Comparison of ENCODE assay signal across 1 cellular context in the genomic region with DNA sequence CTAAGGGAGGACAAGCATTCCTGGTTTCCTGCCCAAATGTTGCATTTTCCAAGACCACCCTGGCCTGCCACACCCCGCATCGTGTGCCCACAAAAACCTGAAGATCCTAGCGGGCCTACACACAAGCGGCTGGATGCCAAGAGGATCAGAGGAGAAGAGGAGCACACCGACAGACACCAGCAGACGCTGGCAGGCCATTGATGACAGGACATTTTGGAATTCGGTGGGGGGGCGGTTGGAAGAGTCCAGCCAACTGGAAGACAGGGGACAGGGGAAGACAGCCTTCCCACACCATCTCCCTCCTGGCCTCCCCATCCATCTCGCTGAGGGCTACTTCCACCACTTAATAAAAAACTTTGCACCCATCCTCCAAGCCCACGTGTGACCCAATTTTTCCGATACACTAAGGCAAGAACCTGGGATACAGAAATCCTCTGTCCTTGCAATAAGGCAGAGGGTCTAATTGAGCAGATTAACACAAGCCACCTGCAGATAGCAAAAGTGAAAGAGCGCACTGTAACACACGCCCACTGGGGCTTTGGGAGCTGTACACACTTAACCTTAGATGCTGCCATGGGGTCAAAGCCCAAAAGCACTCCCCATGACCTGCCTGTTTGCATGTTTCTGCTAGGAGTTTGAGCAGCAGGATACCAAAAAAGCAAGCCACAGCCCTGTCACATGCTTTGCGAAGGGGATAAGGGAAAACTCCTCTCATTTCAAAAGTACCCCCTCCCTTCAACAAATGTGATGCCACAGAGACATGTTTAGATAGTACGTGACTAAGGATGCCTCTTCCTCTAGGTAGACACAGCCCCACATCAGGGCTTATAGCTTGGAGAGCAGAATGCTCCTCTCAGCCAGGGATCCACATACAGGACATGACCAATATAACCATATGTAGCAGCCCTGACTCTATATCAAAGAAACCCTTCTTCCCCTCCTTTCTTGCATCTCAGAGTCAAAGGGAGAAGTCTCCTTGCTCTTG.
A peak's percentile ranks its signal among the peaks of the same experiment; 100 is the strongest.
TF ChIP-seq lines count a peak whose summit lies in the region.

No MANE protein-coding gene starts in this region.

TF ChIP-seq in GM12878, 131 proteins besides CTCF, POLR2A, EP300 and RAD21 (continued from another document):
- TF ChIP-seq, protein P1, sequence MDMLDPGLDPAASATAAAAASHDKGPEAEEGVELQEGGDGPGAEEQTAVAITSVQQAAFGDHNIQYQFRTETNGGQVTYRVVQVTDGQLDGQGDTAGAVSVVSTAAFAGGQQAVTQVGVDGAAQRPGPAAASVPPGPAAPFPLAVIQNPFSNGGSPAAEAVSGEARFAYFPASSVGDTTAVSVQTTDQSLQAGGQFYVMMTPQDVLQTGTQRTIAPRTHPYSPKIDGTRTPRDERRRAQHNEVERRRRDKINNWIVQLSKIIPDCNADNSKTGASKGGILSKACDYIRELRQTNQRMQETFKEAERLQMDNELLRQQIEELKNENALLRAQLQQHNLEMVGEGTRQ (IDR thresholded peaks at IDR 0.05; ENCODE audit: borderline replicate concordance, low read depth, low read length): no peak
- no peak for TF ChIP-seq SUPT20H (IDR thresholded peaks at IDR 0.05; ENCODE audit: borderline replicate concordance, control insufficient read depth, low read depth, low read length)
- TF ChIP-seq, protein P2, sequence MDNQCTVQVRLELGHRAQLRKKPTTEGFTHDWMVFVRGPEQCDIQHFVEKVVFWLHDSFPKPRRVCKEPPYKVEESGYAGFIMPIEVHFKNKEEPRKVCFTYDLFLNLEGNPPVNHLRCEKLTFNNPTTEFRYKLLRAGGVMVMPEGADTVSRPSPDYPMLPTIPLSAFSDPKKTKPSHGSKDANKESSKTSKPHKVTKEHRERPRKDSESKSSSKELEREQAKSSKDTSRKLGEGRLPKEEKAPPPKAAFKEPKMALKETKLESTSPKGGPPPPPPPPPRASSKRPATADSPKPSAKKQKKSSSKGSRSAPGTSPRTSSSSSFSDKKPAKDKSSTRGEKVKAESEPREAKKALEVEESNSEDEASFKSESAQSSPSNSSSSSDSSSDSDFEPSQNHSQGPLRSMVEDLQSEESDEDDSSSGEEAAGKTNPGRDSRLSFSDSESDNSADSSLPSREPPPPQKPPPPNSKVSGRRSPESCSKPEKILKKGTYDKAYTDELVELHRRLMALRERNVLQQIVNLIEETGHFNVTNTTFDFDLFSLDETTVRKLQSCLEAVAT (IDR thresholded peaks at IDR 0.05): peak; percentile 63; the same call in 1 of the 2 replicates
